In genomic region chr12:110004598-110004997, GRCh38 we compare ENCODE assay signal across 11 cellular contexts. TPM values are rescaled to one million over a fixed set of nuclear protein-coding genes. Genes with fewer than 3 reads are reported as not detected.
DNase-seq lines count a peak whose midpoint lies in the region; ATAC-seq and TF ChIP-seq lines count a peak whose summit lies in the region.
"Had no signal": no experiment of that assay in that cellular context is flagged by ENCODE, and none has a peak within 500 bp of the region (broad histone marks: within the 10 kb centered on the region; RNA-seq: fewer than 3 reads in every experiment).

No MANE protein-coding gene starts in this region.

- H3K27me3 Mint-ChIP-seq in CD4-positive, CD25-positive, alpha-beta regulatory T cell, result no peaks in the 10 kb centered on the region
- H3K27me3 Mint-ChIP-seq in activated CD4-positive, alpha-beta memory T cell treated with anti-CD3 and anti-CD28 coated beads, Interleukin-2, amount 10 ng/mL, durations not matched to agents 7 days and 5 days, result no peaks in the 10 kb centered on the region
- no peaks in the 10 kb centered on the region for H3K27me3 Mint-ChIP-seq in Calu3 (ENCODE audit: unreplicated experiment)

- H3K4me1 Mint-ChIP-seq in CD4-positive, CD25-positive, alpha-beta regulatory T cell, result peaks cover 16 to 93% (median 66%) of the 10 kb centered on the region in 4 donors
- H3K4me1 Mint-ChIP-seq in activated CD4-positive, alpha-beta memory T cell treated with anti-CD3 and anti-CD28 coated beads, Interleukin-2, amount 10 ng/mL, durations not matched to agents 7 days and 5 days, result peaks cover 85% of the 10 kb centered on the region
- peaks cover 17% of the 10 kb centered on the region for H3K4me1 Mint-ChIP-seq in Calu3 (ENCODE audit: low read depth, unreplicated experiment)

- H3K36me3 ChIP-seq in CD4-positive, CD25-positive, alpha-beta regulatory T cell (ENCODE audit: control insufficient read depth, insufficient read depth, low read length), result peaks cover 7% of the 10 kb centered on the region
- no peaks in the 10 kb centered on the region for H3K36me3 ChIP-seq in left ventricle myocardium inferior

- H3K4me3 Mint-ChIP-seq in CD4-positive, CD25-positive, alpha-beta regulatory T cell, result peak overlapping the region in 3 of 4 donors; percentile 53 to 77 (median 54)
- peak overlapping the region; percentile 8 for H3K4me3 Mint-ChIP-seq in activated CD4-positive, alpha-beta memory T cell treated with anti-CD3 and anti-CD28 coated beads, Interleukin-2, amount 10 ng/mL, durations not matched to agents 7 days and 5 days
- no peak overlapping the region for H3K4me3 Mint-ChIP-seq in Calu3 (ENCODE audit: low read depth, unreplicated experiment)

- H3K27ac Mint-ChIP-seq in CD4-positive, CD25-positive, alpha-beta regulatory T cell, result peak overlapping the region; percentile 59 to 94 (median 78)
- peak overlapping the region; percentile 65 for H3K27ac Mint-ChIP-seq in activated CD4-positive, alpha-beta memory T cell treated with anti-CD3 and anti-CD28 coated beads, Interleukin-2, amount 10 ng/mL, durations not matched to agents 7 days and 5 days
- no peak overlapping the region for H3K27ac Mint-ChIP-seq in Calu3 (ENCODE audit: unreplicated experiment)

- intact Hi-C loops in left ventricle myocardium inferior (cut with micrococcal nuclease), result no loop called here
- intact Hi-C loops in Calu3 (cut with micrococcal nuclease; ENCODE audit: unreplicated experiment), result loop anchor here (5.0 kb wide), 1 partner anchor 33 kb away; no protein-coding TSS in a partner anchor

- CTCF ChIA-PET in activated CD4-positive, alpha-beta memory T cell treated with anti-CD3 and anti-CD28 coated beads, Interleukin-2, amount 10 ng/mL, durations not matched to agents 7 days and 5 days (lab: Charles Lee), result interaction anchor here (0.7 to 1.6 kb wide), 4 partner anchors 9 to 69 kb away, joined by 3 to 5 read pairs (median 3); no protein-coding TSS in a partner anchor
- CTCF ChIA-PET in Calu3 (lab: Charles Lee), result interaction anchor here (0.6 to 0.9 kb wide), 2 partner anchors 155 to 542 kb away, joined by 3 read pairs; no protein-coding TSS in a partner anchor

- H3K4me3 ChIP-seq in CD4-positive, CD25-positive, alpha-beta regulatory T cell (ENCODE audit: low read depth, low read length), result peak overlapping the region; percentile 41
- no peak overlapping the region for H3K4me3 ChIP-seq in left ventricle myocardium inferior
- H3K4me3 ChIP-seq: esophagus squamous epithelium had no signal

- POLR2A ChIA-PET in activated CD4-positive, alpha-beta memory T cell treated with anti-CD3 and anti-CD28 coated beads, Interleukin-2, amount 10 ng/mL, durations not matched to agents 7 days and 5 days (lab: Charles Lee), result interaction anchor here (1.2 to 3.1 kb wide), 8 partner anchors 8 to 276 kb away, joined by 4 to 29 read pairs (median 6); partner anchors contain the start of gene GIT2

- peaks cover 7% of the 10 kb centered on the region for H3K36me3 Mint-ChIP-seq in CD4-positive, CD25-positive, alpha-beta regulatory T cell
- H3K36me3 Mint-ChIP-seq in activated CD4-positive, alpha-beta memory T cell treated with anti-CD3 and anti-CD28 coated beads, Interleukin-2, amount 10 ng/mL, durations not matched to agents 7 days and 5 days (ENCODE audit: low read depth), result peaks cover 45% of the 10 kb centered on the region
- H3K36me3 Mint-ChIP-seq in Calu3 (ENCODE audit: insufficient read depth, unreplicated experiment), result peaks cover 12% of the 10 kb centered on the region

- BruUV-seq in Calu3 (replicated peaks; lab: Mats Ljungman, UMichigan), result no TSS peak

- peak; percentile 43 to 55 for ATAC-seq in CD4-positive, CD25-positive, alpha-beta regulatory T cell (ENCODE audit: low read depth in 2 of 2)
- ATAC-seq in GM18520 (IDR thresholded peaks at IDR 0.05; ENCODE audit: unreplicated experiment) (peak; percentile 61), HG02885 (IDR thresholded peaks at IDR 0.05; ENCODE audit: poor library complexity, unreplicated experiment) (peak; percentile 64), HG02642 (IDR thresholded peaks at IDR 0.05; ENCODE audit: poor library complexity, unreplicated experiment) (no peak)
- ATAC-seq: left ventricle myocardium superior had no signal

- peak in 1 of 3 donors; percentile 33 for DNase-seq in CD4-positive, CD25-positive, alpha-beta regulatory T cell
- no peak for DNase-seq in activated CD4-positive, alpha-beta memory T cell treated with anti-CD3 and anti-CD28 coated beads, Interleukin-2, amount 10 ng/mL, durations not matched to agents 7 days and 5 days
- DNase-seq in left ventricle myocardium inferior (no peak), A172 (ENCODE audit: low spot score) (no peak), Calu3 (no peak)
- DNase-seq: esophagus squamous epithelium, left ventricle myocardium superior, NCI-H510A treated with DMSO at 0.1 percent for 48 hours had no signal

- TF ChIP-seq CTCF in left ventricle myocardium inferior (IDR thresholded peaks at IDR 0.05; ENCODE audit: borderline replicate concordance), result no peak
- TF ChIP-seq CTCF in Calu3 (IDR thresholded peaks at IDR 0.05; ENCODE audit: unreplicated experiment), result no peak

- H3K4me1 ChIP-seq in CD4-positive, CD25-positive, alpha-beta regulatory T cell (ENCODE audit: control insufficient read depth, insufficient read depth, low read length, poor library complexity, severe bottlenecking), result peaks cover 53% of the 10 kb centered on the region
- peaks cover 33% of the 10 kb centered on the region for H3K4me1 ChIP-seq in left ventricle myocardium inferior

- peak overlapping the region; percentile 30 for H3K27ac ChIP-seq in CD4-positive, CD25-positive, alpha-beta regulatory T cell (ENCODE audit: insufficient read depth, low read length, poor library complexity, severe bottlenecking)
- H3K27ac ChIP-seq in left ventricle myocardium inferior (replicated peaks), result no peak overlapping the region
- H3K27ac ChIP-seq: esophagus squamous epithelium had no signal

- H3K9me3 ChIP-seq in CD4-positive, CD25-positive, alpha-beta regulatory T cell (ENCODE audit: control insufficient read depth in 2 of 2, low read length in 2 of 2), result no peaks in the 10 kb centered on the region
- H3K9me3 ChIP-seq in left ventricle myocardium inferior (replicated peaks), result peaks cover 5% of the 10 kb centered on the region
- H3K9me3 ChIP-seq: esophagus squamous epithelium had no signal

- no peaks in the 10 kb centered on the region for H3K27me3 ChIP-seq in CD4-positive, CD25-positive, alpha-beta regulatory T cell (ENCODE audit: control insufficient read depth, insufficient read depth, low read length)
- H3K27me3 ChIP-seq in left ventricle myocardium inferior (ENCODE audit: low read depth), result no peaks in the 10 kb centered on the region
- H3K27me3 ChIP-seq: esophagus squamous epithelium had no signal

- H3K9me3 Mint-ChIP-seq in CD4-positive, CD25-positive, alpha-beta regulatory T cell, result no peaks in the 10 kb centered on the region
- H3K9me3 Mint-ChIP-seq in activated CD4-positive, alpha-beta memory T cell treated with anti-CD3 and anti-CD28 coated beads, Interleukin-2, amount 10 ng/mL, durations not matched to agents 7 days and 5 days, result peaks cover 2% of the 10 kb centered on the region
- H3K9me3 Mint-ChIP-seq in Calu3 (ENCODE audit: low read depth, unreplicated experiment), result no peaks in the 10 kb centered on the region

RNA-seq across cellular contexts. Expression of gene ANKRD13A, which starts 5.4 kb away (rescaled TPM):
- total RNA-seq in CD4-positive, CD25-positive, alpha-beta regulatory T cell, result 71.0 TPM
- polyA plus RNA-seq in CD4-positive, CD25-positive, alpha-beta regulatory T cell, result 10 to 100 TPM; 36.6 to 48.2 (median 41.1) TPM
- total RNA-seq in activated CD4-positive, alpha-beta memory T cell treated with anti-CD3 and anti-CD28 coated beads, Interleukin-2, amount 10 ng/mL, durations not matched to agents 7 days and 5 days, result 10 to 100 TPM; 84.3 to 85.2 TPM
- total RNA-seq in left ventricle myocardium inferior (20.0 TPM), Calu3 (2022) (34.5 and 40.4 TPM in 2 replicates)
- total RNA-seq in A172 (2014; rRNA removed; shearing (Covaris generic)), result 131 and 155 TPM in 2 replicates

RNA-seq across cellular contexts. Expression of gene GIT2, which starts 8.4 kb away (rescaled TPM):
- total RNA-seq in CD4-positive, CD25-positive, alpha-beta regulatory T cell, result 95.3 TPM
- 10 to 100 TPM; 79.0 to 87.6 (median 81.7) TPM for polyA plus RNA-seq in CD4-positive, CD25-positive, alpha-beta regulatory T cell
- 100 to 1,000 TPM; 107 to 112 TPM for total RNA-seq in activated CD4-positive, alpha-beta memory T cell treated with anti-CD3 and anti-CD28 coated beads, Interleukin-2, amount 10 ng/mL, durations not matched to agents 7 days and 5 days
- total RNA-seq in left ventricle myocardium inferior (50.5 TPM), Calu3 (2022) (56.0 TPM in 2 replicates)
- 30.2 and 30.3 TPM in 2 replicates for total RNA-seq in A172 (2014; rRNA removed; shearing (Covaris generic))

RNA-seq across cellular contexts. Expression of gene C12orf76, which starts 43.7 kb away (rescaled TPM):
- 13.5 TPM for total RNA-seq in CD4-positive, CD25-positive, alpha-beta regulatory T cell
- polyA plus RNA-seq in CD4-positive, CD25-positive, alpha-beta regulatory T cell, result 10 to 100 TPM; 16.3 to 22.6 (median 19.8) TPM
- total RNA-seq in activated CD4-positive, alpha-beta memory T cell treated with anti-CD3 and anti-CD28 coated beads, Interleukin-2, amount 10 ng/mL, durations not matched to agents 7 days and 5 days, result 10 to 100 TPM; 26.2 to 29.1 TPM
- total RNA-seq in left ventricle myocardium inferior (5.4 TPM), Calu3 (2022) (14.2 and 14.7 TPM in 2 replicates)
- total RNA-seq in A172 (2014; rRNA removed; shearing (Covaris generic)), result 12.9 and 18.3 TPM in 2 replicates
